Comparison of ENCODE assay signal across 31 cellular contexts in the genomic region with DNA sequence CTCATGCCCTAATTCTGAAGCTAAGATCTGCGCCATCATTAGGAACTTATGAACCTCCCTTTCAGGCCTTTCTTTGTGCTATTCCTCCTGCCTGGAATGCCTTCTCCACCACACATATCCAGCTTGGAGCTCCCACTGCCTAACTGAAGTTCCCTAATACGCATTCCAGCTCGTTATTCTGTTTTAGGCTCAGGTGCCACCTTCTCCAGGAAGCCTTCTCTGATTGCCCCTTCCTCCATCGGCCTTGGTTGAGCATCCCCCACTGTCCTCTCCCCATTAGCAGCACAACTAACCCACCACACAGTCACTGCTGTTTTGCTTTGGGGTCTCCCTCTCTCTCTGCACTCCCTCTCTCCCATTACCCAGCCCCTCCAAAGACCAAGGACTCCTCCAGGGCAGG. TPM values are rescaled to one million over a fixed set of nuclear protein-coding genes. Genes with fewer than 3 reads are reported as not detected.
"Had no signal": no experiment of that assay in that cellular context is flagged by ENCODE, and none has a peak within 500 bp of the region (broad histone marks: within the 10 kb centered on the region; RNA-seq: fewer than 3 reads in every experiment).

No MANE protein-coding gene starts in this region.

- H3K36me3 Mint-ChIP-seq: brain, memory B cell, naive B cell had no signal

- H3K36me3 ChIP-seq: heart left ventricle, thyroid gland had no signal

- H3K27ac ChIP-seq: heart left ventricle, thyroid gland had no signal

- H3K9me3 ChIP-seq: heart left ventricle, thyroid gland had no signal

- H3K9me3 Mint-ChIP-seq: activated CD8-positive, alpha-beta T cell treated with anti-CD3 and anti-CD28 coated beads for 36 hours; dendritic cell treated with granulocyte-macrophage colony-stimulating factor and Interleukin-4, amounts not matched to agents 40 ng/mL and 50 ng/mL, for 4 days; memory B cell; naive B cell had no signal

- H3K4me3 ChIP-seq: heart left ventricle, thyroid gland had no signal

- H3K27ac Mint-ChIP-seq: activated CD8-positive, alpha-beta memory T cell treated with anti-CD3 and anti-CD28 coated beads, Interleukin-2, amount 10 ng/mL, durations not matched to agents 7 days and 5 days; activated CD8-positive, alpha-beta T cell treated with anti-CD3 and anti-CD28 coated beads for 36 hours; dendritic cell treated with granulocyte-macrophage colony-stimulating factor and Interleukin-4, amounts not matched to agents 40 ng/mL and 50 ng/mL, for 4 days; memory B cell; naive B cell; progenitor cell of endocrine pancreas; T-helper 17 cell had no signal

- FAIRE-seq: endometrium, keratinocyte had no signal

- H3K4me3 Mint-ChIP-seq: activated CD8-positive, alpha-beta memory T cell treated with anti-CD3 and anti-CD28 coated beads, Interleukin-2, amount 10 ng/mL, durations not matched to agents 7 days and 5 days; activated CD8-positive, alpha-beta T cell treated with anti-CD3 and anti-CD28 coated beads for 36 hours; brain; dendritic cell treated with granulocyte-macrophage colony-stimulating factor and Interleukin-4, amounts not matched to agents 40 ng/mL and 50 ng/mL, for 4 days; memory B cell; naive B cell; T-helper 17 cell had no signal

- DNase-seq: activated CD4-positive, alpha-beta T cell treated with anti-CD3 and anti-CD28 coated beads for 4 hours; activated CD4-positive, CD25-positive, alpha-beta regulatory T cell; activated CD8-positive, alpha-beta memory T cell treated with anti-CD3 and anti-CD28 coated beads, Interleukin-2, amount 10 ng/mL, durations not matched to agents 7 days and 5 days; activated CD8-positive, alpha-beta T cell treated with anti-CD3 and anti-CD28 coated beads for 36 hours; activated gamma-delta T cell; activated naive CD4-positive, alpha-beta T cell treated with anti-CD3 and anti-CD28 coated beads, Interleukin-2, amount 50 U/mL, for 16 hours; activated T-cell treated with anti-CD3 and anti-CD28 coated beads for 4 hours; anterior cingulate cortex; effector CD4-positive, alpha-beta T cell; heart left ventricle; left colon; naive B cell; retina; stimulated activated CD4-positive, alpha-beta T cell treated with anti-CD3 and anti-CD28 coated beads, Interleukin-4, amount 100 ng/mL, for 1 hour; stimulated activated naive CD8-positive, alpha-beta T cell treated with anti-CD3 and anti-CD28 coated beads, Interleukin-15, Interleukin-2, amounts not matched to agents 100 U/mL and 50 U/mL, for 24 hours; substantia nigra; T-helper 17 cell; thyroid gland had no signal

- H3K4me1 ChIP-seq: thyroid gland had no signal

- ATAC-seq: activated CD8-positive, alpha-beta memory T cell treated with anti-CD3 and anti-CD28 coated beads, Interleukin-2, amount 10 ng/mL, durations not matched to agents 7 days and 5 days; activated CD8-positive, alpha-beta T cell treated with anti-CD3 and anti-CD28 coated beads for 36 hours; heart left ventricle; left colon; stimulated activated naive CD8-positive, alpha-beta T cell treated with anti-CD3 and anti-CD28 coated beads, Interleukin-15, Interleukin-2, amounts not matched to agents 100 U/mL and 50 U/mL, for 24 hours; T-helper 17 cell had no signal

RNA-seq across cellular contexts. Expression of a gene that starts 5.2 kb away (rescaled TPM):
- total RNA-seq: activated CD8-positive, alpha-beta T cell treated with anti-CD3 and anti-CD28 coated beads for 36 hours; epithelial cell of proximal tubule; fibroblast of villous mesenchyme; osteocyte; progenitor cell of endocrine pancreas; T-helper 17 cell had no signal
- polyA plus RNA-seq: keratinocyte had no signal

RNA-seq across cellular contexts. Expression of a gene that starts 9.1 kb away (rescaled TPM):
- total RNA-seq: activated CD8-positive, alpha-beta T cell treated with anti-CD3 and anti-CD28 coated beads for 36 hours; cardiac septum; epithelial cell of proximal tubule; fibroblast of villous mesenchyme; heart left ventricle; left colon; lower leg skin; mucosa of gallbladder; osteocyte; progenitor cell of endocrine pancreas; T-helper 17 cell; thyroid gland; urinary bladder had no signal
- polyA plus RNA-seq: heart left ventricle, keratinocyte, urinary bladder had no signal
